Comparison of ENCODE assay signal across 1 cellular context in genomic region chr20:62953167-62953838, GRCh38.
TF ChIP-seq lines count a peak whose summit lies in the region.

No MANE protein-coding gene starts in this region.

TF ChIP-seq in SK-N-SH, 30 proteins besides CTCF, POLR2A, EP300 and RAD21 (continued from another document):
- TF ChIP-seq IRF3 (IDR thresholded peaks at IDR 0.05; ENCODE audit: low read depth, low read length), result no peak
- no peak for TF ChIP-seq USF2 (IDR thresholded peaks at IDR 0.05; ENCODE audit: borderline replicate concordance, low read depth, low read length)
- TF ChIP-seq MAX (IDR thresholded peaks at IDR 0.05; ENCODE audit: low read depth), result no peak
- TF ChIP-seq FOXM1 (IDR thresholded peaks at IDR 0.05; ENCODE audit: low read depth), result no peak
- no peak for TF ChIP-seq FOXJ3 (CRISPR knock-in tag; IDR thresholded peaks at IDR 0.05)
- TF ChIP-seq TAF1 (IDR thresholded peaks at IDR 0.05; ENCODE audit: borderline replicate concordance, low read depth, low read length), result no peak
